8 cellular contexts compared by ENCODE assay signal in the genomic region with DNA sequence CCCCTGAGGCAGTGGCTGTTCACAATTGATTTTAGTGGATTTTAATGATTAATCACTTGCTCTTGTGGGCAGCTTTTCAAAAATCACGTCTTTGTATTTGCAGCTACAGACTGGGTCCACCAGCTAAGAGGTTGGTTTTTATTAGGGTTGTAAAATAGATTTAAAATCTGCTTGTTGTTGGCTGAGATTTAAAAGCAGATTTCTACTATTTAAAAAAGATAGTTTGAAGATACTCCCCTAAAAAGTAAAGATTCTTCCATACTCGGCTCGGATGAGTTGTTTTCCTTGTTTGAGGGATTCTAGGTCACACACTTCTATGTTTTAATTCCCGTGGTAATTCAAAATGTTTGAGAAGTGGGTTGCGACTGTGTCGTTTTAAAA. TPM values are rescaled to one million over a fixed set of nuclear protein-coding genes. Genes with fewer than 3 reads are reported as not detected.
DNase-seq lines count a peak whose midpoint lies in the region; ATAC-seq, FAIRE-seq and TF ChIP-seq lines count a peak whose summit lies in the region.

No MANE protein-coding gene starts in this region.

- intact Hi-C loops in Caco-2 (cut with micrococcal nuclease; ENCODE audit: unreplicated experiment) (loop anchor here (2.0 to 5.0 kb wide), 4 partner anchors 62 to 170 kb away; no protein-coding TSS in a partner anchor), Panc1 (cut with micrococcal nuclease; ENCODE audit: unreplicated experiment) (loop anchor here (5.0 kb wide), 2 partner anchors 60 to 130 kb away; a partner anchor contains a TSS), pancreas (cut with DNase I) (no loop called here), sciatic nerve (cut with DNase I) (no loop called here)

- H3K9me3 ChIP-seq in Caco-2 (no peaks in the 10 kb centered on the region), Panc1 (ENCODE audit: control insufficient read depth, insufficient read depth, low read depth, low read length) (no peaks in the 10 kb centered on the region), pancreas (no peaks in the 10 kb centered on the region)

- CTCF ChIA-PET in Caco-2 (lab: Charles Lee) (interaction anchor here (0.5 to 1.3 kb wide), 2 partner anchors 130 to 177 kb away, joined by 3 to 4 read pairs; no protein-coding TSS in a partner anchor), Panc1 (lab: Charles Lee) (no interaction called here)

- DNase-seq in Caco-2 (no peak), Panc1 (ENCODE audit: low read depth, low spot score) (no peak), epithelial cell of proximal tubule (ENCODE audit: low read depth) (no peak), pancreas (no peak), sciatic nerve (ENCODE audit: low spot score) (no peak), NCI-H2107 treated with DMSO at 0.1 percent for 48 hours (lab: John Stamatoyannopoulos, UW; ENCODE audit: unreplicated experiment) (no peak)

- H3K4me1 Mint-ChIP-seq in Caco-2 (ENCODE audit: low read depth, unreplicated experiment) = no peaks in the 10 kb centered on the region

- BruUV-seq in Caco-2 (replicated peaks; lab: Mats Ljungman, UMichigan) = no TSS peak
- BruUV-seq in Panc1 (replicated peaks; lab: Mats Ljungman, UMichigan) = no TSS peak

- H3K4me3 Mint-ChIP-seq in Caco-2 (ENCODE audit: unreplicated experiment) = peak overlapping the region; percentile 82

- no peaks in the 10 kb centered on the region for H3K9me3 Mint-ChIP-seq in Caco-2 (ENCODE audit: unreplicated experiment)

- FAIRE-seq in pancreas (lab: Jason Lieb, UNC) = no peak

- H3K36me3 ChIP-seq in Caco-2 (ENCODE audit: control insufficient read depth, insufficient read depth, low read length) (no peaks in the 10 kb centered on the region), Panc1 (ENCODE audit: control insufficient read depth, insufficient read depth, low read length) (no peaks in the 10 kb centered on the region), pancreas (no peaks in the 10 kb centered on the region)

- ATAC-seq in Panc1 (no peak), pancreas (no peak), GM18498 (IDR thresholded peaks at IDR 0.05; ENCODE audit: unreplicated experiment) (no peak), HG03280 (IDR thresholded peaks at IDR 0.05; ENCODE audit: unreplicated experiment) (no peak), sciatic nerve (no peak)

- H3K36me3 Mint-ChIP-seq in Caco-2 (ENCODE audit: insufficient read depth, unreplicated experiment) = peaks cover 19% of the 10 kb centered on the region

- H3K27ac Mint-ChIP-seq in Caco-2 (ENCODE audit: unreplicated experiment) = peak overlapping the region; percentile 84

- H3K27ac ChIP-seq in Panc1 (ENCODE audit: low read length) = peak overlapping the region; percentile 95
- H3K27ac ChIP-seq in pancreas = peak overlapping the region; percentile 96 to 99 (median 98)

- POLR2A ChIA-PET in Caco-2 (lab: Charles Lee) (interaction anchor here (0.6 to 1.9 kb wide), 5 partner anchors 10 to 582 kb away, joined by 3 to 9 read pairs (median 3); a partner anchor contains a TSS), Panc1 (lab: Charles Lee) (no interaction called here)

- H3K4me1 ChIP-seq in Caco-2 = no peaks in the 10 kb centered on the region
- H3K4me1 ChIP-seq in Panc1 (ENCODE audit: control insufficient read depth, insufficient read depth, low read length) = peaks cover 16% of the 10 kb centered on the region
- H3K4me1 ChIP-seq in pancreas = peaks cover 6 to 20% (median 11%) of the 10 kb centered on the region in 3 donors

- WGBS in pancreas, 2 donors = 5 to 8% methylated on average over 6 of the region's 6 CpGs

- H3K27me3 Mint-ChIP-seq in Caco-2 (ENCODE audit: insufficient read depth, unreplicated experiment) = no peaks in the 10 kb centered on the region

- H3K4me3 ChIP-seq in Caco-2 (ENCODE audit: low read depth, low read length) (peak overlapping the region; percentile 100), Panc1 (ENCODE audit: low read depth in 2 of 2, low read length in 2 of 2) (peak overlapping the region; percentile 74 to 87), epithelial cell of proximal tubule (ENCODE audit: low read depth, low read length) (peak overlapping the region; percentile 93), pancreas (peak overlapping the region; percentile 83 to 99 (median 90))

- in situ Hi-C loops in Panc1 (cut with HindIII; ENCODE audit: low pct_unique_long_range_greater_than_20kb, low sequenced_read_pairs) = no loop called here

- H3K27me3 ChIP-seq in Caco-2 (replicated peaks; ENCODE audit: control insufficient read depth, insufficient read depth, low read length) (no peaks in the 10 kb centered on the region), Panc1 (ENCODE audit: control insufficient read depth, insufficient read depth, low read length) (no peaks in the 10 kb centered on the region), pancreas (no peaks in the 10 kb centered on the region)

- TF ChIP-seq CTCF in Caco-2 (IDR thresholded peaks at IDR 0.05; ENCODE audit: insufficient read depth in 1 of 2, low read depth in 1 of 2, low read length in 1 of 2, severe bottlenecking in 1 of 2, unreplicated experiment in 1 of 2) (no peak), Panc1 (IDR thresholded peaks at IDR 0.05) (no peak), epithelial cell of proximal tubule (conservative IDR thresholded peaks at IDR 0.05; ENCODE audit: low read depth, low read length) (no peak), pancreas (IDR thresholded peaks at IDR 0.05) (no peak)

RNA-seq across cellular contexts. Expression of a gene that starts 1.7 kb away (rescaled TPM):
- 16.8 and 17.6 TPM in 2 replicates for total RNA-seq in Caco-2 (2022)
- 42.0 TPM for total RNA-seq in Panc1 (2021; ENCODE audit: unreplicated experiment)
- 18.8 TPM for polyA plus RNA-seq in Panc1 (2012; ENCODE audit: insufficient read length)
- total RNA-seq in epithelial cell of proximal tubule = 8.0 and 20.6 TPM in 2 replicates
- 10 to 100 TPM; 21.3 to 40.8 (median 24.5) TPM for total RNA-seq in pancreas
- polyA plus RNA-seq in pancreas = 1 to 10 TPM; 5.7 to 6.2 TPM
- total RNA-seq in sciatic nerve = 70.9 TPM

Comparison
In these comparisons a context has a peak if more than half of its experiments do, and no peak if none do; other contexts are left out.
1. intact Hi-C loops: an anchor here in Caco-2 (2.0 to 5.0 kb wide) and Panc1 (5.0 kb wide); none called in pancreas and sciatic nerve.